Comparison of ENCODE assay signal across 10 cellular contexts in the genomic region with DNA sequence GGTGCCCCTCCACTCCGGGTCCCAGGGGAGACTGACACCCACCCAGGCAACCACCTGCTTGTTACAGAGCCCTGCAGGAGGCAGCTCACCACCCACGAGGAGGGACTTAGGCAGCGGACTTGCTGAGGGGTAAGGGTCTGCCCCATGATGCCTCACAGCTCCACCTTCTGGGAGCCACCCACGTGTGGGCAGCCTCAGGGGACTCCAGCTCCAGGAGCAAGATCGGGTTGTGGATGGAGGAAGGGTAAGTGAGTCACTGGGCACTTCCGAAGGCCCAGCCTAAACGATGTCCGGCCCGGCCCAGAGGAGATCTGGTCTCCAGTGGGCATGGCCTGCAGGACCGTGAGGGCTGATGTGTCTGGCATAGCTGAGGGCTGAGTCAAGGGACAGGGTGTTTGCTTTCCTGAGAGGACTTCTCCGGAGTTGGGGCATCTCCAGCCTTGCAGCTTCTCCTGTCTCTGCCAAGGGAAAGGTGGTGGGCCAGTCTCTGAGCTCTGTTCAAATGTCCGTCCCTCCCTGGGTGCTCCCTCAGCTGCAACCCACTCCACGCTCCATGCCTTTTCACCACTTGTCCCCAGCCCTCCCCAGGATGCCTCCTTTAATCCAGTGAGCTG.
A peak's percentile ranks its signal among the peaks of the same experiment; 100 is the strongest.
DNase-seq lines count a peak whose midpoint lies in the region; ATAC-seq and TF ChIP-seq lines count a peak whose summit lies in the region.
"Had no signal": no experiment of that assay in that cellular context is flagged by ENCODE, and none has a peak within 500 bp of the region (broad histone marks: within the 10 kb centered on the region; RNA-seq: fewer than 3 reads in every experiment).

No MANE protein-coding gene starts in this region.

- no peak for TF ChIP-seq CTCF in astrocyte of the spinal cord (IDR thresholded peaks at IDR 0.05; ENCODE audit: low read depth, low read length)

- H3K36me3 Mint-ChIP-seq in memory B cell = peaks cover 2% of the 10 kb centered on the region

- H3K4me1 Mint-ChIP-seq in stimulated activated naive CD8-positive, alpha-beta T cell treated with anti-CD3 and anti-CD28 coated beads, Interleukin-15, amount 100 ng/mL, for 72 hours = peaks cover 6% of the 10 kb centered on the region
- H3K4me1 Mint-ChIP-seq in memory B cell = peaks cover 29% of the 10 kb centered on the region

- H3K27me3 Mint-ChIP-seq in stimulated activated naive CD8-positive, alpha-beta T cell treated with anti-CD3 and anti-CD28 coated beads, Interleukin-15, amount 100 ng/mL, for 72 hours = peaks cover 49% of the 10 kb centered on the region
- peaks cover 1% of the 10 kb centered on the region for H3K27me3 Mint-ChIP-seq in memory B cell

- no peak overlapping the region for H3K4me3 ChIP-seq in astrocyte of the spinal cord (ENCODE audit: low read depth, low read length)

- peak; percentile 22 for ATAC-seq in stimulated activated naive CD8-positive, alpha-beta T cell treated with anti-CD3 and anti-CD28 coated beads, Interleukin-15, amount 100 ng/mL, for 72 hours
- ATAC-seq in stimulated activated naive CD8-positive, alpha-beta T cell treated with anti-CD3 and anti-CD28 coated beads, Interleukin-15, Interleukin-2, amounts not matched to agents 100 U/mL and 50 U/mL, for 24 hours = no peak
- no peak for ATAC-seq in memory B cell (ENCODE audit: low read depth)
- ATAC-seq in HG03095 (IDR thresholded peaks at IDR 0.05; ENCODE audit: unreplicated experiment) = no peak

- H3K27ac Mint-ChIP-seq in stimulated activated naive CD8-positive, alpha-beta T cell treated with anti-CD3 and anti-CD28 coated beads, Interleukin-15, amount 100 ng/mL, for 72 hours = no peak overlapping the region
- H3K27ac Mint-ChIP-seq in memory B cell = peak overlapping the region; percentile 18
- H3K27ac Mint-ChIP-seq: CD4-positive, alpha-beta T cell had no signal

- DNase-seq in stimulated activated naive CD8-positive, alpha-beta T cell treated with anti-CD3 and anti-CD28 coated beads, Interleukin-15, amount 100 ng/mL, for 72 hours = no peak
- no peak for DNase-seq in stimulated activated naive CD8-positive, alpha-beta T cell treated with anti-CD3 and anti-CD28 coated beads, Interleukin-15, Interleukin-2, amounts not matched to agents 100 U/mL and 50 U/mL, for 24 hours
- DNase-seq in astrocyte of the spinal cord (ENCODE audit: low read depth, low spot score) (peak; percentile 34), memory B cell (ENCODE audit: low spot score in 2 of 2) (no peak), NCI-H1092 (lab: John Stamatoyannopoulos, UW) (no peak), OCI-M1 (lab: John Stamatoyannopoulos, UW) (no peak), RPMI8226 (no peak)
- DNase-seq: activated CD4-positive, alpha-beta T cell treated with anti-CD3 and anti-CD28 coated beads for 1 hour had no signal

- no peak overlapping the region for H3K4me3 Mint-ChIP-seq in stimulated activated naive CD8-positive, alpha-beta T cell treated with anti-CD3 and anti-CD28 coated beads, Interleukin-15, amount 100 ng/mL, for 72 hours
- H3K4me3 Mint-ChIP-seq in memory B cell = no peak overlapping the region
- H3K4me3 Mint-ChIP-seq: CD4-positive, alpha-beta T cell had no signal

- H3K9me3 Mint-ChIP-seq in stimulated activated naive CD8-positive, alpha-beta T cell treated with anti-CD3 and anti-CD28 coated beads, Interleukin-15, amount 100 ng/mL, for 72 hours = no peaks in the 10 kb centered on the region
- no peaks in the 10 kb centered on the region for H3K9me3 Mint-ChIP-seq in memory B cell
- H3K9me3 Mint-ChIP-seq: CD4-positive, alpha-beta T cell had no signal

- in situ Hi-C loops in astrocyte of the spinal cord (cut with HindIII; ENCODE audit: low sequenced_read_pairs) = no loop called here
